8 cellular contexts compared by ENCODE assay signal in the genomic region with DNA sequence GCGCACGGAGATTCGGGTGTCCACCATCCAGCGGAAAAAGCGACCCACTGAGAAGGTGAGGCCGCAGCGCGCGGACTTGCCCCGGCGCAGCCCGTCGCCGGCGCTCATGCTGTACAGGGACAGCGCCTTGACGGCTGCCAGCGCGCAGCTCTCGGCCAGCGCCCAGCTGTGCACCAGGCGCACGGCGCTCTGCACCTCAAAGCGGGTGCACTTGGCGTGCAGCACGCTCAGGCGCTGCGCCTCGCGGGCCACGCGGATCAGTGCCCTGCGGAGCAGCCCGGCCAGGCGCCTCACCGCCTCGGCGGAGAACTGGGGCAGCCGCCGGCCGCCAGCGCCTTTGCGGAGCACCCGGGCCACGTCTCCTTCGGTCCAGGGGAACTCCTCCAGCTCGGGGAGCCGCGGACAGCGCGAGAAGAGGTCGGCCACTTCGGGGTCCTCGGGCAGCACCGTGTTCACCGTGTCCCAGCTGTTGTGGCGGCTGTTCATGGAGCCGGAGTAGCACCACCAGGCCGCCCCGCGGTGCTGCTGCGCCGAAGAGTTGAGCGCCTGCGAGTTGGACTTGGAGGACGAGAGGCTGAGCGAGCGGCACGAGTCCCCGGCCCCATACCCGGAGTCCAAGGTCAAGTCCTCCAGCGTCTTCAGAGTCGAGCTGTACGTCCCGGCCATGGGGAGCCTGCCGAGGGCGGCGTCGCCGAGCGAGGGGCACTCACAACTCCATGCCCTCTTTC. TPM values are rescaled to one million over a fixed set of nuclear protein-coding genes. Genes with fewer than 3 reads are reported as not detected.
DNase-seq lines count a peak whose midpoint lies in the region; ATAC-seq and TF ChIP-seq lines count a peak whose summit lies in the region.

No MANE protein-coding gene starts in this region.

- no peaks in the 10 kb centered on the region for H3K9me3 Mint-ChIP-seq in chondrocyte (ENCODE audit: low read depth)

- TF ChIP-seq CTCF in LNCaP clone FGC (IDR thresholded peaks at IDR 0.05; ENCODE audit: control insufficient read depth, extremely low read depth, insufficient read depth) (peak; percentile 46), chondrocyte (IDR thresholded peaks at IDR 0.05) (peak; percentile 45)

- intact Hi-C loops in left colon (cut with DNase I, micrococcal nuclease) = loop anchor here in 1 of 2 donors (5.0 kb wide), 1 partner anchor 185 kb away; no protein-coding TSS in a partner anchor

- H3K4me3 Mint-ChIP-seq in chondrocyte (ENCODE audit: unreplicated experiment) = peak overlapping the region; percentile 77

- DNase-seq in AML-193 (lab: John Stamatoyannopoulos, UW) (peak; percentile 28 to 32), LNCaP clone FGC (ENCODE audit: low read depth) (no peak), chondrocyte (ENCODE audit: low spot score) (no peak), left colon (peak; percentile 62 to 73), OCI-M2 (lab: John Stamatoyannopoulos, UW; ENCODE audit: unreplicated experiment) (no peak)
- DNase-seq in activated CD4-positive, CD25-positive, alpha-beta regulatory T cell treated with anti-CD3 and anti-CD28 coated beads, Interleukin-2, amount 50 U/mL, for 72 hours = peak; percentile 61
- peak; percentile 26 to 37 for DNase-seq in stimulated activated CD4-positive, alpha-beta T cell treated with anti-CD3 and anti-CD28 coated beads, Interleukin-1b, Interleukin-23, amount 100 ng/mL, for 4 hours (ENCODE audit: low read depth in 2 of 2)

- ATAC-seq in GM19372 (IDR thresholded peaks at IDR 0.05; ENCODE audit: low read depth, unreplicated experiment) (peak; percentile 28), left colon (peak; percentile 52)

- peak overlapping the region; percentile 61 for H3K4me3 ChIP-seq in LNCaP clone FGC (ENCODE audit: low read depth, low read length)

- peaks cover 12% of the 10 kb centered on the region for H3K27me3 Mint-ChIP-seq in chondrocyte (ENCODE audit: low read depth)

- peaks cover 1% of the 10 kb centered on the region for H3K36me3 Mint-ChIP-seq in chondrocyte (ENCODE audit: low read depth)

- peaks cover 33% of the 10 kb centered on the region for H3K4me1 Mint-ChIP-seq in chondrocyte (ENCODE audit: low read depth)

- peak overlapping the region; percentile 62 for H3K27ac Mint-ChIP-seq in chondrocyte (ENCODE audit: unreplicated experiment)

RNA-seq across cellular contexts. Expression of gene ABTB2, which starts 0.7 kb away (rescaled TPM):
- total RNA-seq in chondrocyte (2.2 to 3.1 TPM (median 3.1 TPM) in 3 replicates), left colon (10 to 100 TPM; 16.5 to 16.6 TPM)

Comparison
In these comparisons a context has a peak if more than half of its experiments do, and no peak if none do; other contexts are left out.
1. DNase-seq: peak in AML-193 (2 of 2), activated CD4-positive, CD25-positive, alpha-beta regulatory T cell treated with anti-CD3 and anti-CD28 coated beads, Interleukin-2, amount 50 U/mL, for 72 hours (single experiment), left colon (2 of 2) and stimulated activated CD4-positive, alpha-beta T cell treated with anti-CD3 and anti-CD28 coated beads, Interleukin-1b, Interleukin-23, amount 100 ng/mL, for 4 hours (2 of 2); none in LNCaP clone FGC (single experiment), chondrocyte (single experiment) and OCI-M2 (single experiment).